In genomic region chr17:35748323-35748960, GRCh38 we compare ENCODE assay signal across 13 cellular contexts. TPM values are rescaled to one million over a fixed set of nuclear protein-coding genes. Genes with fewer than 3 reads are reported as not detected.
DNase-seq lines count a peak whose midpoint lies in the region; ATAC-seq and TF ChIP-seq lines count a peak whose summit lies in the region.
"Had no signal": no experiment of that assay in that cellular context is flagged by ENCODE, and none has a peak within 500 bp of the region (broad histone marks: within the 10 kb centered on the region; RNA-seq: fewer than 3 reads in every experiment).

No MANE protein-coding gene starts in this region.

- no peak for TF ChIP-seq RAD21 in SK-N-SH (IDR thresholded peaks at IDR 0.05; ENCODE audit: low read length)

- no peaks in the 10 kb centered on the region for H3K9me3 ChIP-seq in SK-N-SH
- H3K9me3 ChIP-seq: upper lobe of left lung had no signal

- no peaks in the 10 kb centered on the region for H3K9me3 Mint-ChIP-seq in activated CD8-positive, alpha-beta T cell treated with anti-CD3 and anti-CD28 coated beads for 36 hours
- H3K9me3 Mint-ChIP-seq in activated CD8-positive, alpha-beta T cell treated with anti-CD3 and anti-CD28 coated beads, Interleukin-2, amount 10 ng/mL, durations not matched to agents 7 days and 5 days (ENCODE audit: insufficient read depth), result no peaks in the 10 kb centered on the region
- H3K9me3 Mint-ChIP-seq in stimulated activated naive CD8-positive, alpha-beta T cell treated with anti-CD3 and anti-CD28 coated beads, Interleukin-15, amount 100 ng/mL, for 72 hours, result no peaks in the 10 kb centered on the region
- H3K9me3 Mint-ChIP-seq: activated CD4-positive, alpha-beta memory T cell treated with anti-CD3 and anti-CD28 coated beads, Interleukin-2, amount 10 ng/mL, durations not matched to agents 7 days and 5 days had no signal

- peaks cover 11% of the 10 kb centered on the region for H3K27me3 ChIP-seq in SK-N-SH (ENCODE audit: insufficient read depth)

- no peak overlapping the region for H2AFZ ChIP-seq in SK-N-SH (ENCODE audit: low read depth)

- ATAC-seq in activated CD8-positive, alpha-beta T cell treated with anti-CD3 and anti-CD28 coated beads for 36 hours, result peak; percentile 46
- no peak for ATAC-seq in activated CD8-positive, alpha-beta T cell treated with anti-CD3 and anti-CD28 coated beads, Interleukin-2, amount 10 ng/mL, durations not matched to agents 7 days and 5 days
- peak; percentile 32 to 42 for ATAC-seq in left cardiac atrium
- ATAC-seq in stimulated activated naive CD8-positive, alpha-beta T cell treated with anti-CD3 and anti-CD28 coated beads, Interleukin-15, amount 100 ng/mL, for 72 hours, result peak; percentile 14

- POLR2A ChIA-PET in activated CD8-positive, alpha-beta T cell treated with anti-CD3 and anti-CD28 coated beads for 36 hours (lab: Charles Lee), result interaction anchor here (0.8 to 2.0 kb wide), 4 partner anchors 9 to 211 kb away, joined by 3 to 8 read pairs (median 6); partner anchors contain the start of genes SLFN12L and TAF15
- POLR2A ChIA-PET in activated CD8-positive, alpha-beta T cell treated with anti-CD3 and anti-CD28 coated beads, Interleukin-2, amount 10 ng/mL, durations not matched to agents 7 days and 5 days (lab: Charles Lee), result no interaction called here
- POLR2A ChIA-PET in SK-N-SH (lab: Yijun Ruan, JAX), result interaction anchor here (0.5 to 1.4 kb wide), 2 partner anchors 41 to 135 kb away, joined by 5 to 7 read pairs; no protein-coding TSS in a partner anchor

- H3K4me3 ChIP-seq in SK-N-SH (ENCODE audit: low read depth in 2 of 2, low read length in 1 of 2), result no peak overlapping the region
- H3K4me3 ChIP-seq: upper lobe of left lung had no signal

- no peaks in the 10 kb centered on the region for H3K36me3 Mint-ChIP-seq in activated CD8-positive, alpha-beta T cell treated with anti-CD3 and anti-CD28 coated beads for 36 hours (ENCODE audit: low read depth)
- no peaks in the 10 kb centered on the region for H3K36me3 Mint-ChIP-seq in activated CD8-positive, alpha-beta T cell treated with anti-CD3 and anti-CD28 coated beads, Interleukin-2, amount 10 ng/mL, durations not matched to agents 7 days and 5 days (ENCODE audit: low read depth)

- no peak overlapping the region for H3K4me2 ChIP-seq in SK-N-SH

- H3K9me2 ChIP-seq in SK-N-SH, result no peaks in the 10 kb centered on the region

- peaks cover 33% of the 10 kb centered on the region for H3K4me1 Mint-ChIP-seq in activated CD8-positive, alpha-beta T cell treated with anti-CD3 and anti-CD28 coated beads for 36 hours (ENCODE audit: low read depth)
- peaks cover 9% of the 10 kb centered on the region for H3K4me1 Mint-ChIP-seq in activated CD8-positive, alpha-beta T cell treated with anti-CD3 and anti-CD28 coated beads, Interleukin-2, amount 10 ng/mL, durations not matched to agents 7 days and 5 days (ENCODE audit: low read depth)
- H3K4me1 Mint-ChIP-seq in stimulated activated naive CD8-positive, alpha-beta T cell treated with anti-CD3 and anti-CD28 coated beads, Interleukin-15, amount 100 ng/mL, for 72 hours, result peaks cover 43% of the 10 kb centered on the region

- peak overlapping the region; percentile 32 for H3K4me3 Mint-ChIP-seq in activated CD8-positive, alpha-beta T cell treated with anti-CD3 and anti-CD28 coated beads for 36 hours
- H3K4me3 Mint-ChIP-seq in activated CD8-positive, alpha-beta T cell treated with anti-CD3 and anti-CD28 coated beads, Interleukin-2, amount 10 ng/mL, durations not matched to agents 7 days and 5 days, result no peak overlapping the region
- H3K4me3 Mint-ChIP-seq in stimulated activated naive CD8-positive, alpha-beta T cell treated with anti-CD3 and anti-CD28 coated beads, Interleukin-15, amount 100 ng/mL, for 72 hours, result peak overlapping the region in 1 of 2 donors; percentile 60
- H3K4me3 Mint-ChIP-seq: activated CD4-positive, alpha-beta memory T cell treated with anti-CD3 and anti-CD28 coated beads, Interleukin-2, amount 10 ng/mL, durations not matched to agents 7 days and 5 days had no signal

- no peaks in the 10 kb centered on the region for H3K36me3 ChIP-seq in SK-N-SH (replicated peaks in 1 of 2; ENCODE audit: control insufficient read depth in 1 of 2, insufficient read depth in 2 of 2, low read length in 1 of 2)
- H3K36me3 ChIP-seq: upper lobe of left lung had no signal

- 35% methylated on average over 4 of the region's 4 CpGs for WGBS in SK-N-SH (ENCODE audit: low lambda C conversion rate)

- intact Hi-C loops in activated CD8-positive, alpha-beta T cell treated with anti-CD3 and anti-CD28 coated beads for 36 hours (cut with micrococcal nuclease), result loop anchor here (5.0 to 10.0 kb wide), 2 partner anchors 136 to 574 kb away; no protein-coding TSS in a partner anchor
- intact Hi-C loops in left cardiac atrium (cut with DNase I), result loop anchor here (2.0 to 10.0 kb wide), 3 partner anchors 94 to 136 kb away; no protein-coding TSS in a partner anchor

- H3K4me1 ChIP-seq in SK-N-SH (ENCODE audit: control insufficient read depth in 1 of 2, insufficient read depth in 2 of 2, low read depth in 1 of 2, low read length in 1 of 2), result peaks cover 0 to 21% of the 10 kb centered on the region in 2 experiments; a peak in 1 of 4 replicates

- no peak overlapping the region for H3K9ac ChIP-seq in SK-N-SH

- DNase-seq in activated CD8-positive, alpha-beta T cell treated with anti-CD3 and anti-CD28 coated beads for 36 hours, result peak; percentile 59
- DNase-seq in activated CD8-positive, alpha-beta T cell treated with anti-CD3 and anti-CD28 coated beads, Interleukin-2, amount 10 ng/mL, durations not matched to agents 7 days and 5 days, result no peak
- DNase-seq in SK-N-SH, result peak; percentile 54
- no peak for DNase-seq in left cardiac atrium
- peak in 1 of 2 donors; percentile 17 for DNase-seq in stimulated activated naive CD8-positive, alpha-beta T cell treated with anti-CD3 and anti-CD28 coated beads, Interleukin-15, amount 100 ng/mL, for 72 hours
- DNase-seq in nucleus accumbens (lab: John Stamatoyannopoulos, UW), result no peak
- DNase-seq in SHP77 treated with DMSO at 0.1 percent for 48 hours (lab: John Stamatoyannopoulos, UW), result no peak
- DNase-seq in NOMO-1 (lab: John Stamatoyannopoulos, UW; ENCODE audit: unreplicated experiment in 2 of 2), result no peak
- DNase-seq: activated CD4-positive, alpha-beta memory T cell treated with anti-CD3 and anti-CD28 coated beads, Interleukin-2, amount 10 ng/mL, durations not matched to agents 7 days and 5 days; activated gamma-delta T cell treated with Interleukin-2 at 50 U/mL for 16 hours had no signal

- no peaks in the 10 kb centered on the region for H4K20me1 ChIP-seq in SK-N-SH (ENCODE audit: insufficient read depth)

- peak overlapping the region; percentile 70 for H3K27ac Mint-ChIP-seq in activated CD8-positive, alpha-beta T cell treated with anti-CD3 and anti-CD28 coated beads for 36 hours
- no peak overlapping the region for H3K27ac Mint-ChIP-seq in activated CD8-positive, alpha-beta T cell treated with anti-CD3 and anti-CD28 coated beads, Interleukin-2, amount 10 ng/mL, durations not matched to agents 7 days and 5 days
- peak overlapping the region in 1 of 2 donors; percentile 42 for H3K27ac Mint-ChIP-seq in stimulated activated naive CD8-positive, alpha-beta T cell treated with anti-CD3 and anti-CD28 coated beads, Interleukin-15, amount 100 ng/mL, for 72 hours
- H3K27ac Mint-ChIP-seq: activated CD4-positive, alpha-beta memory T cell treated with anti-CD3 and anti-CD28 coated beads, Interleukin-2, amount 10 ng/mL, durations not matched to agents 7 days and 5 days had no signal

- peaks cover 42% of the 10 kb centered on the region for H3K27me3 Mint-ChIP-seq in activated CD8-positive, alpha-beta T cell treated with anti-CD3 and anti-CD28 coated beads for 36 hours
- peaks cover 31% of the 10 kb centered on the region for H3K27me3 Mint-ChIP-seq in activated CD8-positive, alpha-beta T cell treated with anti-CD3 and anti-CD28 coated beads, Interleukin-2, amount 10 ng/mL, durations not matched to agents 7 days and 5 days (ENCODE audit: low read depth)
- peaks cover 69% of the 10 kb centered on the region for H3K27me3 Mint-ChIP-seq in stimulated activated naive CD8-positive, alpha-beta T cell treated with anti-CD3 and anti-CD28 coated beads, Interleukin-15, amount 100 ng/mL, for 72 hours

- no peak for TF ChIP-seq CTCF in activated CD8-positive, alpha-beta T cell treated with anti-CD3 and anti-CD28 coated beads for 36 hours (IDR thresholded peaks at IDR 0.05)
- TF ChIP-seq CTCF in SK-N-SH (IDR thresholded peaks at IDR 0.05), result no peak

- H3F3A ChIP-seq in SK-N-SH (replicated peaks; ENCODE audit: insufficient read depth), result no peaks in the 10 kb centered on the region

- no peaks in the 10 kb centered on the region for H3K79me2 ChIP-seq in SK-N-SH (ENCODE audit: insufficient read depth)

- CTCF ChIA-PET in activated CD8-positive, alpha-beta T cell treated with anti-CD3 and anti-CD28 coated beads for 36 hours (lab: Charles Lee), result interaction anchor here (1.1 to 7.4 kb wide), 30 partner anchors 9 to 628 kb away, joined by 3 to 121 read pairs (median 6); partner anchors contain the start of genes C17orf50, RASL10B and TAF15
- CTCF ChIA-PET in activated CD8-positive, alpha-beta T cell treated with anti-CD3 and anti-CD28 coated beads, Interleukin-2, amount 10 ng/mL, durations not matched to agents 7 days and 5 days (lab: Charles Lee), result interaction anchor here (0.6 to 5.0 kb wide), 17 partner anchors 13 to 629 kb away, joined by 3 to 104 read pairs (median 9); partner anchors contain the start of genes C17orf50, RAD51D, RASL10B and SLFN12L
- CTCF ChIA-PET in SK-N-SH (lab: Yijun Ruan, JAX), result interaction anchor here (0.8 to 10.4 kb wide), 37 partner anchors 9 to 437 kb away, joined by 3 to 275 read pairs (median 10); partner anchors contain the start of genes C17orf50, PEX12, RASL10B and SLFN14

- no peak for TF ChIP-seq EP300 in SK-N-SH (IDR thresholded peaks at IDR 0.05; ENCODE audit: borderline replicate concordance in 1 of 2, low read depth in 1 of 2, low read length in 1 of 2)

- H3K27ac ChIP-seq in SK-N-SH (ENCODE audit: low read depth in 2 of 2, low read length in 1 of 2), result no peak overlapping the region
- H3K27ac ChIP-seq: HL-60, upper lobe of left lung had no signal

RNA-seq across cellular contexts. Expression of gene GAS2L2, which starts 4.6 kb away (rescaled TPM):
- under 1 TPM; 0.27 to 0.34 TPM for total RNA-seq in activated CD8-positive, alpha-beta T cell treated with anti-CD3 and anti-CD28 coated beads for 36 hours
- total RNA-seq in activated CD8-positive, alpha-beta T cell treated with anti-CD3 and anti-CD28 coated beads, Interleukin-2, amount 10 ng/mL, durations not matched to agents 7 days and 5 days, result not detected
- polyA plus RNA-seq in SK-N-SH (2012; rRNA removed), result 0.02 TPM in 1 of 2 replicates, not detected in the other
- 0.01 TPM in 2 replicates for polyA plus RNA-seq in SK-N-SH (2012; cell fraction: cytosol; rRNA removed)
- polyA plus RNA-seq in SK-N-SH (2012; cell fraction: nucleus; rRNA removed), result 0.08 and 0.10 TPM in 2 replicates
- 1 to 10 TPM in 1 of 2 donors, under 1 TPM in 1; 0.47 to 1.1 TPM for total RNA-seq in left cardiac atrium
- total RNA-seq: activated CD4-positive, alpha-beta memory T cell treated with anti-CD3 and anti-CD28 coated beads, Interleukin-2, amount 10 ng/mL, durations not matched to agents 7 days and 5 days had no signal

RNA-seq across cellular contexts. Expression of gene C17orf50, which starts 12.2 kb away (rescaled TPM):
- total RNA-seq in activated CD8-positive, alpha-beta T cell treated with anti-CD3 and anti-CD28 coated beads for 36 hours, result not detected
- total RNA-seq in activated CD8-positive, alpha-beta T cell treated with anti-CD3 and anti-CD28 coated beads, Interleukin-2, amount 10 ng/mL, durations not matched to agents 7 days and 5 days, result not detected
- polyA plus RNA-seq in SK-N-SH (2012; rRNA removed), result 0.05 TPM in 1 of 2 replicates, not detected in the other
- polyA plus RNA-seq in SK-N-SH (2012; cell fraction: cytosol; rRNA removed), result 0.03 and 0.04 TPM in 2 replicates
- not detected in 2 replicates for polyA plus RNA-seq in SK-N-SH (2012; cell fraction: nucleus; rRNA removed)
- total RNA-seq in left cardiac atrium, result not detected
- total RNA-seq: activated CD4-positive, alpha-beta memory T cell treated with anti-CD3 and anti-CD28 coated beads, Interleukin-2, amount 10 ng/mL, durations not matched to agents 7 days and 5 days; lung microvascular endothelial cell had no signal

RNA-seq across cellular contexts. Expression of gene RASL10B, which starts 17.0 kb away (rescaled TPM):
- 1 to 10 TPM; 1.9 to 2.3 TPM for total RNA-seq in activated CD8-positive, alpha-beta T cell treated with anti-CD3 and anti-CD28 coated beads for 36 hours
- under 1 TPM in 1 of 2 experiments, not detected in 1; 0.10 TPM for total RNA-seq in activated CD8-positive, alpha-beta T cell treated with anti-CD3 and anti-CD28 coated beads, Interleukin-2, amount 10 ng/mL, durations not matched to agents 7 days and 5 days
- 4.2 and 4.3 TPM in 2 replicates for polyA plus RNA-seq in SK-N-SH (2012; rRNA removed)
- polyA plus RNA-seq in SK-N-SH (2012; cell fraction: cytosol; rRNA removed), result 2.2 and 3.8 TPM in 2 replicates
- 6.4 and 8.3 TPM in 2 replicates for polyA plus RNA-seq in SK-N-SH (2012; cell fraction: nucleus; rRNA removed)
- 10 to 100 TPM; 23.9 to 24.7 TPM for total RNA-seq in left cardiac atrium

RNA-seq across cellular contexts. Expression of gene MMP28, which starts 47.0 kb away (rescaled TPM):
- total RNA-seq in activated CD8-positive, alpha-beta T cell treated with anti-CD3 and anti-CD28 coated beads for 36 hours, result under 1 TPM in 1 of 2 experiments, not detected in 1; 0.41 TPM
- not detected for total RNA-seq in activated CD8-positive, alpha-beta T cell treated with anti-CD3 and anti-CD28 coated beads, Interleukin-2, amount 10 ng/mL, durations not matched to agents 7 days and 5 days
- 0.23 and 0.33 TPM in 2 replicates for polyA plus RNA-seq in SK-N-SH (2012; rRNA removed)
- 0.30 and 0.52 TPM in 2 replicates for polyA plus RNA-seq in SK-N-SH (2012; cell fraction: cytosol; rRNA removed)
- 0.32 and 0.40 TPM in 2 replicates for polyA plus RNA-seq in SK-N-SH (2012; cell fraction: nucleus; rRNA removed)
- total RNA-seq in left cardiac atrium, result 10 to 100 TPM in 1 of 2 donors, 1 to 10 TPM in 1; 5.0 to 10.3 TPM
- total RNA-seq: activated CD4-positive, alpha-beta memory T cell treated with anti-CD3 and anti-CD28 coated beads, Interleukin-2, amount 10 ng/mL, durations not matched to agents 7 days and 5 days had no signal

Comparison
In these comparisons a context has a peak if more than half of its experiments do, and no peak if none do; other contexts are left out.
1. DNase-seq: peak in activated CD8-positive, alpha-beta T cell treated with anti-CD3 and anti-CD28 coated beads for 36 hours (single experiment) and SK-N-SH (single experiment); none in activated CD8-positive, alpha-beta T cell treated with anti-CD3 and anti-CD28 coated beads, Interleukin-2, amount 10 ng/mL, durations not matched to agents 7 days and 5 days (single experiment), left cardiac atrium (single experiment), nucleus accumbens (0 of 56), SHP77 treated with DMSO at 0.1 percent for 48 hours (single experiment) and NOMO-1 (0 of 2).
2. RNA of gene RASL10B, which starts 17.0 kb away (total RNA-seq): 23.9 to 24.7 TPM in left cardiac atrium; 1.9 to 2.3 TPM in activated CD8-positive, alpha-beta T cell treated with anti-CD3 and anti-CD28 coated beads for 36 hours and 0.10 TPM in activated CD8-positive, alpha-beta T cell treated with anti-CD3 and anti-CD28 coated beads, Interleukin-2, amount 10 ng/mL, durations not matched to agents 7 days and 5 days; every median in the first group is over 4 times any median in the second.